In genomic region chr13:112054616-112055015, GRCh38 we compare ENCODE assay signal across 17 cellular contexts. TPM values are rescaled to one million over a fixed set of nuclear protein-coding genes. Genes with fewer than 3 reads are reported as not detected.
DNase-seq lines count a peak whose midpoint lies in the region; ATAC-seq and TF ChIP-seq lines count a peak whose summit lies in the region.
"Had no signal": no experiment of that assay in that cellular context is flagged by ENCODE, and none has a peak within 500 bp of the region (broad histone marks: within the 10 kb centered on the region; RNA-seq: fewer than 3 reads in every experiment).

No MANE protein-coding gene starts in this region.

- no peak for ATAC-seq in natural killer cell
- ATAC-seq in natural killer cell treated with Interleukin-12 subunit alpha and Interleukin-12 subunit beta and Interleukin-15 and Interleukin-18, amount 100 ng/mL, for 72 hours, result no peak

- H3K9me3 Mint-ChIP-seq in T-helper 2 cell treated with Interferon-gamma antibody and Interleukin-4, amounts not matched to agents 5 μg/mL and 100 μg/mL, for 36 hours, result no peaks in the 10 kb centered on the region
- peaks cover 0 to 2% of the 10 kb centered on the region in 2 donors for H3K9me3 Mint-ChIP-seq in natural killer cell
- H3K9me3 Mint-ChIP-seq in natural killer cell treated with Interleukin-12 subunit alpha and Interleukin-12 subunit beta and Interleukin-15 and Interleukin-18, amount 100 ng/mL, for 72 hours, result peaks cover 3% of the 10 kb centered on the region
- H3K9me3 Mint-ChIP-seq in glutamatergic neuron (ENCODE audit: unreplicated experiment), result peaks cover 16% of the 10 kb centered on the region
- H3K9me3 Mint-ChIP-seq in type B pancreatic cell, result no peaks in the 10 kb centered on the region

- peaks cover 79% of the 10 kb centered on the region for H3K27me3 Mint-ChIP-seq in T-helper 2 cell treated with Interferon-gamma antibody and Interleukin-4, amounts not matched to agents 5 μg/mL and 100 μg/mL, for 36 hours (ENCODE audit: low read depth)
- peaks cover 48 to 68% of the 10 kb centered on the region in 2 donors for H3K27me3 Mint-ChIP-seq in natural killer cell (ENCODE audit: low read depth in 2 of 2)
- H3K27me3 Mint-ChIP-seq in natural killer cell treated with Interleukin-12 subunit alpha and Interleukin-12 subunit beta and Interleukin-15 and Interleukin-18, amount 100 ng/mL, for 72 hours, result peaks cover 55 to 56% of the 10 kb centered on the region in 2 donors
- H3K27me3 Mint-ChIP-seq in glutamatergic neuron (ENCODE audit: unreplicated experiment), result peaks cover 33% of the 10 kb centered on the region
- H3K27me3 Mint-ChIP-seq in type B pancreatic cell, result peaks cover 98% of the 10 kb centered on the region

- DNase-seq in T-helper 2 cell treated with Interferon-gamma antibody and Interleukin-4, amounts not matched to agents 5 μg/mL and 100 μg/mL, for 36 hours (ENCODE audit: low spot score), result no peak
- DNase-seq in T-helper 2 cell (no peak), natural killer cell (no peak), glutamatergic neuron (no peak), type B pancreatic cell (ENCODE audit: extremely low spot score, unreplicated experiment) (no peak), kidney tubule cell (ENCODE audit: low spot score) (no peak), D341Med (ENCODE audit: low spot score) (no peak)
- no peak for DNase-seq in natural killer cell treated with Interleukin-12 subunit alpha and Interleukin-12 subunit beta and Interleukin-15 and Interleukin-18, amount 100 ng/mL, for 72 hours (ENCODE audit: low spot score)
- DNase-seq: Calu3; CD4-positive, alpha-beta memory T cell; NCI-H1092; NCI-H146; NCI-H2081; NCI-H226 had no signal

- TF ChIP-seq CTCF in natural killer cell (IDR thresholded peaks at IDR 0.05) (no peak), glutamatergic neuron (IDR thresholded peaks at IDR 0.05; ENCODE audit: partially characterized antibody, unreplicated experiment) (no peak), type B pancreatic cell (conservative IDR thresholded peaks at IDR 0.05) (no peak)

- H3K4me1 Mint-ChIP-seq in T-helper 2 cell treated with Interferon-gamma antibody and Interleukin-4, amounts not matched to agents 5 μg/mL and 100 μg/mL, for 36 hours (ENCODE audit: low read depth), result no peaks in the 10 kb centered on the region
- H3K4me1 Mint-ChIP-seq in natural killer cell (peaks cover 0 to 4% of the 10 kb centered on the region in 2 donors), glutamatergic neuron (ENCODE audit: low read depth, unreplicated experiment) (peaks cover 11% of the 10 kb centered on the region), type B pancreatic cell (ENCODE audit: unreplicated experiment) (peaks cover 13% of the 10 kb centered on the region)
- H3K4me1 Mint-ChIP-seq in natural killer cell treated with Interleukin-12 subunit alpha and Interleukin-12 subunit beta and Interleukin-15 and Interleukin-18, amount 100 ng/mL, for 72 hours (ENCODE audit: low read depth in 2 of 2), result no peaks in the 10 kb centered on the region

- H3K36me3 Mint-ChIP-seq in T-helper 2 cell treated with Interferon-gamma antibody and Interleukin-4, amounts not matched to agents 5 μg/mL and 100 μg/mL, for 36 hours (ENCODE audit: low read depth), result peaks cover 2% of the 10 kb centered on the region
- H3K36me3 Mint-ChIP-seq in natural killer cell (peaks cover 11% of the 10 kb centered on the region), glutamatergic neuron (ENCODE audit: unreplicated experiment) (peaks cover 4% of the 10 kb centered on the region), type B pancreatic cell (no peaks in the 10 kb centered on the region)
- H3K36me3 Mint-ChIP-seq in natural killer cell treated with Interleukin-12 subunit alpha and Interleukin-12 subunit beta and Interleukin-15 and Interleukin-18, amount 100 ng/mL, for 72 hours, result peaks cover 6% of the 10 kb centered on the region

- no peak overlapping the region for H3K4me3 Mint-ChIP-seq in T-helper 2 cell treated with Interferon-gamma antibody and Interleukin-4, amounts not matched to agents 5 μg/mL and 100 μg/mL, for 36 hours
- H3K4me3 Mint-ChIP-seq in natural killer cell (peak overlapping the region; percentile 4), glutamatergic neuron (ENCODE audit: unreplicated experiment) (peak overlapping the region; percentile 85), type B pancreatic cell (peak overlapping the region; percentile 68)
- H3K4me3 Mint-ChIP-seq in natural killer cell treated with Interleukin-12 subunit alpha and Interleukin-12 subunit beta and Interleukin-15 and Interleukin-18, amount 100 ng/mL, for 72 hours, result no peak overlapping the region

- intact Hi-C loops in natural killer cell (cut with micrococcal nuclease), result no loop called here

- peak overlapping the region; percentile 43 for H3K27ac Mint-ChIP-seq in T-helper 2 cell treated with Interferon-gamma antibody and Interleukin-4, amounts not matched to agents 5 μg/mL and 100 μg/mL, for 36 hours
- H3K27ac Mint-ChIP-seq in natural killer cell (no peak overlapping the region), glutamatergic neuron (ENCODE audit: unreplicated experiment) (no peak overlapping the region), type B pancreatic cell (no peak overlapping the region)
- no peak overlapping the region for H3K27ac Mint-ChIP-seq in natural killer cell treated with Interleukin-12 subunit alpha and Interleukin-12 subunit beta and Interleukin-15 and Interleukin-18, amount 100 ng/mL, for 72 hours

RNA-seq across cellular contexts. Expression of gene SOX1, which starts 12.3 kb away (rescaled TPM):
- total RNA-seq in natural killer cell (not detected), glutamatergic neuron (ENCODE audit: unreplicated experiment) (0.76 TPM), type B pancreatic cell (ENCODE audit: low replicate concordance) (0.17 and 1.3 TPM in 2 replicates)
- not detected for total RNA-seq in natural killer cell treated with Interleukin-12 subunit alpha and Interleukin-12 subunit beta and Interleukin-15 and Interleukin-18, amount 100 ng/mL, for 72 hours
- total RNA-seq: A172; Calu3; CD4-positive, alpha-beta memory T cell; HT-29; MCF 10A had no signal

Comparison
In these comparisons a context has a peak if more than half of its experiments do, and no peak if none do; other contexts are left out.
1. H3K4me3 Mint-ChIP-seq: peak in natural killer cell (single experiment), glutamatergic neuron (single experiment) and type B pancreatic cell (single experiment); none in T-helper 2 cell treated with Interferon-gamma antibody and Interleukin-4, amounts not matched to agents 5 μg/mL and 100 μg/mL, for 36 hours (single experiment) and natural killer cell treated with Interleukin-12 subunit alpha and Interleukin-12 subunit beta and Interleukin-15 and Interleukin-18, amount 100 ng/mL, for 72 hours (single experiment).